In genomic region chr5:177509361-177509951, GRCh38 we compare ENCODE assay signal across 9 cellular contexts. TPM values are rescaled to one million over a fixed set of nuclear protein-coding genes. Genes with fewer than 3 reads are reported as not detected.
DNase-seq lines count a peak whose midpoint lies in the region; ATAC-seq and TF ChIP-seq lines count a peak whose summit lies in the region.
"Had no signal": no experiment of that assay in that cellular context is flagged by ENCODE, and none has a peak within 500 bp of the region (broad histone marks: within the 10 kb centered on the region; RNA-seq: fewer than 3 reads in every experiment).

DOK3 (minus strand) TSS chr5:177509826; CDS start chr5:177509540, 286 bp downstream.

- peaks cover 91% of the 10 kb centered on the region for H3K36me3 ChIP-seq in OCI-LY7 (ENCODE audit: insufficient read depth, low read length)

- H4K20me1 ChIP-seq in OCI-LY7 (ENCODE audit: insufficient read depth, low read length), result no peaks in the 10 kb centered on the region

- intact Hi-C loops in OCI-LY7 (cut with micrococcal nuclease; ENCODE audit: unreplicated experiment), result loop anchor here (2.0 to 10.0 kb wide), 4 partner anchors 45 to 605 kb away; partner anchors contain the start of genes FAM193B, MXD3, N4BP3 and TMED9
- intact Hi-C loops in left cardiac atrium (cut with DNase I), result no loop called here

- H3K4me1 ChIP-seq in OCI-LY7 (ENCODE audit: insufficient read depth, low read length, poor library complexity, severe bottlenecking), result peaks cover 61% of the 10 kb centered on the region
- H3K4me1 ChIP-seq: SJSA1 had no signal

- H3K27me3 Mint-ChIP-seq in activated CD8-positive, alpha-beta memory T cell treated with anti-CD3 and anti-CD28 coated beads, Interleukin-2, amount 10 ng/mL, durations not matched to agents 7 days and 5 days, result no peaks in the 10 kb centered on the region

- POLR2A ChIA-PET in OCI-LY7 (lab: Charles Lee), result interaction anchor here (0.5 to 4.3 kb wide), 15 partner anchors 7 to 750 kb away, joined by 3 to 24 read pairs (median 4); partner anchors contain the start of genes DDX41, GRK6 and PDLIM7

- no peaks in the 10 kb centered on the region for H3K9me3 Mint-ChIP-seq in activated CD8-positive, alpha-beta memory T cell treated with anti-CD3 and anti-CD28 coated beads, Interleukin-2, amount 10 ng/mL, durations not matched to agents 7 days and 5 days (ENCODE audit: low read depth)

- no peak for ATAC-seq in activated CD8-positive, alpha-beta memory T cell treated with anti-CD3 and anti-CD28 coated beads, Interleukin-2, amount 10 ng/mL, durations not matched to agents 7 days and 5 days
- ATAC-seq in left cardiac atrium (peak; percentile 25 to 54), HG02623 (IDR thresholded peaks at IDR 0.05; ENCODE audit: unreplicated experiment) (no peak)

- BruUV-seq in OCI-LY7 (replicated peaks; lab: Mats Ljungman, UMichigan), result no TSS peak

- no peaks in the 10 kb centered on the region for H3K9me3 ChIP-seq in OCI-LY7 (ENCODE audit: low read length)
- H3K9me3 ChIP-seq: SJSA1 had no signal

- CTCF ChIA-PET in activated CD8-positive, alpha-beta memory T cell treated with anti-CD3 and anti-CD28 coated beads, Interleukin-2, amount 10 ng/mL, durations not matched to agents 7 days and 5 days (lab: Charles Lee), result interaction anchor here (1.2 to 3.7 kb wide), 4 partner anchors 8 to 119 kb away, joined by 3 to 20 read pairs (median 4); no protein-coding TSS in a partner anchor
- CTCF ChIA-PET in OCI-LY7 (lab: Charles Lee; ENCODE audit: unreplicated experiment), result interaction anchor here (0.6 to 1.9 kb wide), 5 partner anchors 9 to 119 kb away, joined by 3 to 5 read pairs (median 4); no protein-coding TSS in a partner anchor

- H3K9me2 ChIP-seq in OCI-LY7 (ENCODE audit: insufficient read depth, low read length), result no peaks in the 10 kb centered on the region

- peak within 1 kb of the TSS; percentile 100 for H3K4me2 ChIP-seq in OCI-LY7 (ENCODE audit: low read length)

- H3K4me3 Mint-ChIP-seq in activated CD8-positive, alpha-beta memory T cell treated with anti-CD3 and anti-CD28 coated beads, Interleukin-2, amount 10 ng/mL, durations not matched to agents 7 days and 5 days, result no peak within 1 kb of the TSS

- peaks cover 35% of the 10 kb centered on the region for H3K79me2 ChIP-seq in OCI-LY7 (ENCODE audit: insufficient read depth, low read depth, low read length)

- H3K4me3 ChIP-seq in OCI-LY7 (ENCODE audit: low read depth, low read length, poor library complexity, severe bottlenecking), result peak within 1 kb of the TSS; percentile 77
- H3K4me3 ChIP-seq: SJSA1 had no signal

- peaks cover 2% of the 10 kb centered on the region for H3K4me1 Mint-ChIP-seq in activated CD8-positive, alpha-beta memory T cell treated with anti-CD3 and anti-CD28 coated beads, Interleukin-2, amount 10 ng/mL, durations not matched to agents 7 days and 5 days

- TF ChIP-seq CTCF in OCI-LY7 (conservative IDR thresholded peaks at IDR 0.05; ENCODE audit: low read length), result no peak

- H3K27ac ChIP-seq in OCI-LY7 (ENCODE audit: low read depth, low read length, poor library complexity, severe bottlenecking) (peak within 1 kb of the TSS; percentile 95), substantia nigra (ENCODE audit: low read depth, low read length, poor library complexity, severe bottlenecking) (peak within 1 kb of the TSS; percentile 49)
- H3K27ac ChIP-seq: SJSA1 had no signal

- no peak for DNase-seq in activated CD8-positive, alpha-beta memory T cell treated with anti-CD3 and anti-CD28 coated beads, Interleukin-2, amount 10 ng/mL, durations not matched to agents 7 days and 5 days
- DNase-seq in activated CD8-positive, alpha-beta memory T cell treated with anti-CD3 and anti-CD28 coated beads for 24 hours, result no peak
- peak; percentile 82 for DNase-seq in OCI-LY7 (ENCODE audit: low spot score)
- DNase-seq in left cardiac atrium, result peak; percentile 60
- peak in 13 of 49 donors; percentile 13 to 63 (median 34) for DNase-seq in substantia nigra (lab: John Stamatoyannopoulos, UW)
- DNase-seq in NCI-H1092 (lab: John Stamatoyannopoulos, UW), result no peak
- no peak for DNase-seq in activated CD4-positive, CD25-positive, alpha-beta regulatory T cell treated with anti-CD3 and anti-CD28 coated beads, Interleukin-2, amount 50 U/mL, for 72 hours

- H2AFZ ChIP-seq in OCI-LY7 (ENCODE audit: low read length), result no peak within 1 kb of the TSS; the same call in 1 of the 2 replicates

- H3K36me3 Mint-ChIP-seq in activated CD8-positive, alpha-beta memory T cell treated with anti-CD3 and anti-CD28 coated beads, Interleukin-2, amount 10 ng/mL, durations not matched to agents 7 days and 5 days, result peaks cover 12% of the 10 kb centered on the region

- peak within 1 kb of the TSS; percentile 38 for H3K27ac Mint-ChIP-seq in activated CD8-positive, alpha-beta memory T cell treated with anti-CD3 and anti-CD28 coated beads, Interleukin-2, amount 10 ng/mL, durations not matched to agents 7 days and 5 days

RNA-seq across cellular contexts. Expression of gene DOK3, which starts in this region (rescaled TPM):
- total RNA-seq in activated CD8-positive, alpha-beta memory T cell treated with anti-CD3 and anti-CD28 coated beads, Interleukin-2, amount 10 ng/mL, durations not matched to agents 7 days and 5 days, result 1 to 10 TPM; 3.3 to 5.7 TPM
- total RNA-seq in OCI-LY7 (2014; rRNA removed; shearing (Covaris generic)), result 186 and 197 TPM in 2 replicates
- total RNA-seq in OCI-LY7 (2022), result 260 and 268 TPM in 2 replicates
- total RNA-seq in left cardiac atrium, result 1 to 10 TPM; 5.3 to 9.0 TPM

Comparison
In these comparisons a context has a peak if more than half of its experiments do, and no peak if none do; other contexts are left out.
1. RNA of gene DOK3 (total RNA-seq): 186 to 268 TPM in OCI-LY7; 5.3 to 9.0 TPM in left cardiac atrium and 3.3 to 5.7 TPM in activated CD8-positive, alpha-beta memory T cell treated with anti-CD3 and anti-CD28 coated beads, Interleukin-2, amount 10 ng/mL, durations not matched to agents 7 days and 5 days; every median in the first group is over 10 times any median in the second.
2. ATAC-seq: peak in left cardiac atrium (2 of 2); none in activated CD8-positive, alpha-beta memory T cell treated with anti-CD3 and anti-CD28 coated beads, Interleukin-2, amount 10 ng/mL, durations not matched to agents 7 days and 5 days (single experiment) and HG02623 (single experiment).
3. DNase-seq: peak in OCI-LY7 (single experiment) and left cardiac atrium (single experiment); none in activated CD8-positive, alpha-beta memory T cell treated with anti-CD3 and anti-CD28 coated beads, Interleukin-2, amount 10 ng/mL, durations not matched to agents 7 days and 5 days (single experiment), activated CD8-positive, alpha-beta memory T cell treated with anti-CD3 and anti-CD28 coated beads for 24 hours (single experiment), NCI-H1092 (single experiment) and activated CD4-positive, CD25-positive, alpha-beta regulatory T cell treated with anti-CD3 and anti-CD28 coated beads, Interleukin-2, amount 50 U/mL, for 72 hours (single experiment).